In the genomic region with DNA sequence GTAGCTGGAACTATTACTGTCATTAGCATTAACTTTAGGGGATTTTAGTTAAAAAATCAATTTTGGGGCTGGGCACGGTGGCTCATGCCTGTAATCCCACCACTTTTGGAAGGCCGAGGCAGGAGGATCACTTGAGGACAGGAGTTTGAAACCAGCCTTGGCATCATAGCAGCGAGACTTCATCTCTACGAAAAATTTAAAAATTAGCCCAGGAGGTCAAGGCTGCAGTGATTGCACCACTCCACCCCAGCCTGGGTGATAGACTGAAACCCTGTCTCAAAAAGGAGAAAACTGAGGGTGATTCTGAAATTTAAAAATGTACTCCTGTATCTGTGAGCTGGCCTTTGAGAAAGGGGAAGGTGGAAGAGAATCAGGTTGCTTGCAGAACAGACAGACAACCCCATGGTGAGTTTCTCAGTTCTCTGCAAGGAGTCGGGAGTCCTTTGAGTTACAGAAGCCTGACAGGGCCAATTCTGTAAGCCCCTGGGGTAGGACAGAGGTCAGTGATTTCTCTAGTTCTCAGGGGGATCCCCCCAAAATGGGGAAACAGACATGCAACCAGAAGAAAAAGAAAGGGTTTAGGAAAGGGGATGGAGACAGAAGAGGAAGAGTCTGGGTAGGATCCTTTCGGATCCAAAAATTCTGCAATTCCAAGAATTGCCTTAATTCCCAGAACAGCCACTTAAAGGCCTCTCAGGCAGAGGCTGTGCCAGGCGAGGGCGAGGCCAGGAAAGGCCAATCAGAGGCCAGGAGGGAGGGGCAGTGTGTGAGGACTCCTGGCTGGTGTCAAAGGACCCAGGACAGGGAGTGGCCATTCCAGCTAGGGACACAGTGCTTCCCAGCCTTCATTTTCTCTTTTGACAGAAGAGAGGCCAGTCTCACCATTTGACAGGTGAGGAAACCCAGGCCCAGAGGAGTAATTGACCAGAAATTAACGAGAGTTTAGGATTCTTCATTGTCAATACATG, we compare ENCODE assay signal across 9 cellular contexts. TPM values are rescaled to one million over a fixed set of nuclear protein-coding genes. Genes with fewer than 3 reads are reported as not detected.
A peak's percentile ranks its signal among the peaks of the same experiment; 100 is the strongest.
DNase-seq lines count a peak whose midpoint lies in the region; ATAC-seq and TF ChIP-seq lines count a peak whose summit lies in the region.
"Had no signal": no experiment of that assay in that cellular context is flagged by ENCODE, and none has a peak within 500 bp of the region (broad histone marks: within the 10 kb centered on the region; RNA-seq: fewer than 3 reads in every experiment).

No MANE protein-coding gene starts in this region.

- H3K9me3 ChIP-seq in MG63 (no peaks in the 10 kb centered on the region), neuron (ENCODE audit: low read length) (no peaks in the 10 kb centered on the region)

- H2AFZ ChIP-seq in neuron (ENCODE audit: low read depth, low read length): peak overlapping the region; percentile 56

- H3K36me3 ChIP-seq in MG63 (peaks cover 23% of the 10 kb centered on the region), neuron (ENCODE audit: insufficient read depth, low read length) (no peaks in the 10 kb centered on the region)

- no peak for ATAC-seq in activated naive CD4-positive, alpha-beta T cell treated with anti-CD3 and anti-CD28 coated beads, Interleukin-2, amount 50 U/mL, for 72 hours
- ATAC-seq: effector memory CD8-positive, alpha-beta T cell had no signal

- peak; percentile 23 for DNase-seq in AG10803 (ENCODE audit: low read depth)
- peak; percentile 60 for DNase-seq in MG63
- peak; percentile 34 for DNase-seq in fibroblast of gingiva (ENCODE audit: low read depth)
- DNase-seq in activated naive CD4-positive, alpha-beta T cell treated with anti-CD3 and anti-CD28 coated beads, Interleukin-2, amount 50 U/mL, for 72 hours (ENCODE audit: low spot score in 2 of 2): no peak
- DNase-seq in HK-2 (ENCODE audit: unreplicated experiment): no peak
- DNase-seq in activated naive CD4-positive, alpha-beta T cell treated with Interleukin-2 at 50 U/mL for 16 hours: no peak
- DNase-seq in NCI-H2171 (lab: John Stamatoyannopoulos, UW): no peak
- DNase-seq: effector memory CD8-positive, alpha-beta T cell had no signal

- no peak overlapping the region for H3K4me3 ChIP-seq in AG10803 (ENCODE audit: low read length)
- H3K4me3 ChIP-seq in MG63: no peak overlapping the region
- no peak overlapping the region for H3K4me3 ChIP-seq in neuron (ENCODE audit: low read length)

- TF ChIP-seq CTCF in AG10803 (conservative IDR thresholded peaks at IDR 0.05; ENCODE audit: low read length): no peak

- no peaks in the 10 kb centered on the region for H3K36me3 Mint-ChIP-seq in activated naive CD4-positive, alpha-beta T cell treated with anti-CD3 and anti-CD28 coated beads, Interleukin-2, amount 50 U/mL, for 72 hours

- H3K27ac Mint-ChIP-seq in activated naive CD4-positive, alpha-beta T cell treated with anti-CD3 and anti-CD28 coated beads, Interleukin-2, amount 50 U/mL, for 72 hours: no peak overlapping the region

- H3K4me1 ChIP-seq in neuron (ENCODE audit: insufficient read depth, low read length): no peaks in the 10 kb centered on the region

- H3K27me3 ChIP-seq in MG63: no peaks in the 10 kb centered on the region
- H3K27me3 ChIP-seq in neuron (ENCODE audit: insufficient read depth, low read length): no peaks in the 10 kb centered on the region

- peaks cover 4 to 9% of the 10 kb centered on the region in 2 donors for H3K9me3 Mint-ChIP-seq in activated naive CD4-positive, alpha-beta T cell treated with anti-CD3 and anti-CD28 coated beads, Interleukin-2, amount 50 U/mL, for 72 hours

RNA-seq across cellular contexts. Expression of a gene that starts 6.7 kb away (rescaled TPM):
- 38.1 and 78.4 TPM in 2 replicates for total RNA-seq in MG63 (2014; rRNA removed; shearing (Covaris generic); ENCODE audit: low replicate concordance)
- total RNA-seq in activated naive CD4-positive, alpha-beta T cell treated with anti-CD3 and anti-CD28 coated beads, Interleukin-2, amount 50 U/mL, for 72 hours: not detected

RNA-seq across cellular contexts. Expression of a gene that starts 21.7 kb away (rescaled TPM):
- 4.6 and 4.7 TPM in 2 replicates for total RNA-seq in MG63 (2014; rRNA removed; shearing (Covaris generic); ENCODE audit: low replicate concordance)
- total RNA-seq in activated naive CD4-positive, alpha-beta T cell treated with anti-CD3 and anti-CD28 coated beads, Interleukin-2, amount 50 U/mL, for 72 hours: 10 to 100 TPM; 10.7 to 22.1 TPM

RNA-seq across cellular contexts. Expression of a gene that starts 25.4 kb away (rescaled TPM):
- total RNA-seq in MG63 (2014; rRNA removed; shearing (Covaris generic); ENCODE audit: low replicate concordance): not detected in 2 replicates
- not detected for total RNA-seq in activated naive CD4-positive, alpha-beta T cell treated with anti-CD3 and anti-CD28 coated beads, Interleukin-2, amount 50 U/mL, for 72 hours

RNA-seq across cellular contexts. Expression of a gene that starts 37.6 kb away (rescaled TPM):
- total RNA-seq in MG63 (2014; rRNA removed; shearing (Covaris generic); ENCODE audit: low replicate concordance): not detected in 2 replicates
- total RNA-seq in activated naive CD4-positive, alpha-beta T cell treated with anti-CD3 and anti-CD28 coated beads, Interleukin-2, amount 50 U/mL, for 72 hours: 1 to 10 TPM in 1 of 2 donors, under 1 TPM in 1; 0.93 to 2.9 TPM

RNA-seq across cellular contexts. Expression of a gene that starts 40.2 kb away (rescaled TPM):
- total RNA-seq in MG63 (2014; rRNA removed; shearing (Covaris generic); ENCODE audit: low replicate concordance): 11.9 and 27.5 TPM in 2 replicates
- total RNA-seq in activated naive CD4-positive, alpha-beta T cell treated with anti-CD3 and anti-CD28 coated beads, Interleukin-2, amount 50 U/mL, for 72 hours: 10 to 100 TPM; 19.3 to 25.8 TPM

Comparison
In these comparisons a context has a peak if more than half of its experiments do, and no peak if none do; other contexts are left out.
1. DNase-seq: peak in AG10803 (single experiment), MG63 (single experiment) and fibroblast of gingiva (single experiment); none in activated naive CD4-positive, alpha-beta T cell treated with anti-CD3 and anti-CD28 coated beads, Interleukin-2, amount 50 U/mL, for 72 hours (0 of 2), HK-2 (single experiment), activated naive CD4-positive, alpha-beta T cell treated with Interleukin-2 at 50 U/mL for 16 hours (single experiment) and NCI-H2171 (single experiment).
2. RNA of a gene that starts 6.7 kb away (total RNA-seq): 38.1 to 78.4 TPM in MG63; not detected in activated naive CD4-positive, alpha-beta T cell treated with anti-CD3 and anti-CD28 coated beads, Interleukin-2, amount 50 U/mL, for 72 hours; every median in the first group is over 10 times any median in the second.